Comparison of ENCODE assay signal across 27 cellular contexts in genomic region chr9:97759611-97760288, GRCh38.
DNase-seq lines count a peak whose midpoint lies in the region; ATAC-seq and TF ChIP-seq lines count a peak whose summit lies in the region.
"Had no signal": no experiment of that assay in that cellular context is flagged by ENCODE, and none has a peak within 500 bp of the region (broad histone marks: within the 10 kb centered on the region; RNA-seq: fewer than 3 reads in every experiment).

No MANE protein-coding gene starts in this region.

- no peaks in the 10 kb centered on the region for H4K20me1 ChIP-seq in mammary epithelial cell (ENCODE audit: insufficient read depth, low read length)

- no peak overlapping the region for H3K27ac Mint-ChIP-seq in osteocyte (ENCODE audit: unreplicated experiment)
- H3K27ac Mint-ChIP-seq: activated CD4-positive, alpha-beta T cell treated with anti-CD3 and anti-CD28 coated beads for 36 hours; CD14-positive monocyte; naive B cell had no signal

- no peak overlapping the region for H3K27ac ChIP-seq in mammary epithelial cell (ENCODE audit: insufficient read depth, low read depth, low read length)
- H3K27ac ChIP-seq: brain microvascular endothelial cell, foreskin keratinocyte had no signal

- H3K4me3 ChIP-seq in MG63 = no peak overlapping the region
- no peak overlapping the region for H3K4me3 ChIP-seq in mammary epithelial cell (replicated peaks in 1 of 3; ENCODE audit: insufficient read depth in 1 of 3, low read depth in 2 of 3, low read length in 3 of 3)

- H3K27me3 ChIP-seq in MG63 (no peaks in the 10 kb centered on the region), mammary epithelial cell (ENCODE audit: insufficient read depth, low read length) (no peaks in the 10 kb centered on the region)

- H3K4me2 ChIP-seq in mammary epithelial cell (ENCODE audit: insufficient read depth, low read depth, low read length) = no peak overlapping the region

- BruUV-seq in mammary epithelial cell (replicated peaks; lab: Mats Ljungman, UMichigan) = no TSS peak

- 42% methylated on average over 5 of the region's 5 CpGs for WGBS in mammary epithelial cell (ENCODE audit: low coverage, missing lambda C conversion rate)

- H3K4me1 ChIP-seq in mammary epithelial cell (ENCODE audit: insufficient read depth, low read length) = no peaks in the 10 kb centered on the region
- H3K4me1 ChIP-seq: foreskin keratinocyte had no signal

- no peak overlapping the region for H2AFZ ChIP-seq in mammary epithelial cell (ENCODE audit: low read depth, low read length)

- intact Hi-C loops in mammary epithelial cell (cut with micrococcal nuclease) = no loop called here

- H3K36me3 ChIP-seq in MG63 = no peaks in the 10 kb centered on the region
- no peaks in the 10 kb centered on the region for H3K36me3 ChIP-seq in mammary epithelial cell (ENCODE audit: insufficient read depth, low read length)
- H3K36me3 ChIP-seq: brain microvascular endothelial cell had no signal

- TF ChIP-seq CTCF in osteocyte (IDR thresholded peaks at IDR 0.05) (no peak), mammary epithelial cell (conservative IDR thresholded peaks at IDR 0.05 in 1 of 2, IDR thresholded peaks at IDR 0.05 in 1 of 2; ENCODE audit: extremely low read depth in 1 of 2, insufficient read depth in 1 of 2, low read depth in 1 of 2, low read length in 2 of 2) (no peak)

- H3K4me3 Mint-ChIP-seq in osteocyte (ENCODE audit: unreplicated experiment) = no peak overlapping the region
- H3K4me3 Mint-ChIP-seq: activated CD4-positive, alpha-beta T cell treated with anti-CD3 and anti-CD28 coated beads for 36 hours; CD14-positive monocyte; naive B cell had no signal

- H3K4me1 Mint-ChIP-seq in osteocyte (ENCODE audit: unreplicated experiment) = no peaks in the 10 kb centered on the region
- H3K4me1 Mint-ChIP-seq: activated CD4-positive, alpha-beta T cell treated with anti-CD3 and anti-CD28 coated beads for 36 hours; CD14-positive monocyte; naive B cell had no signal

- no peak overlapping the region for H3K9ac ChIP-seq in mammary epithelial cell (ENCODE audit: insufficient read depth, low read length)

- in situ Hi-C loops in mammary epithelial cell (cut with MboI; ENCODE audit: low sequenced_read_pairs in 2 of 2) = no loop called here

- CTCF ChIA-PET in mammary epithelial cell (lab: Charles Lee; ENCODE audit: low non-redundant PET) = no interaction called here

- DNase-seq in AG20443 (ENCODE audit: low spot score) (peak; percentile 58), MG63 (peak; percentile 34), inferior parietal cortex (ENCODE audit: extremely low spot score) (peak; percentile 9), osteocyte (ENCODE audit: extremely low spot score, unreplicated experiment) (peak; percentile 60), NCI-H226 (no peak), NCI-H2196 (lab: John Stamatoyannopoulos, UW; ENCODE audit: unreplicated experiment) (no peak), mammary epithelial cell (no peak)
- DNase-seq: ACHN; activated CD4-positive, alpha-beta T cell treated with anti-CD3 and anti-CD28 coated beads for 36 hours; activated effector memory CD4-positive, alpha-beta T cell treated with anti-CD3 and anti-CD28 coated beads, Interleukin-2, amount 50 U/mL, for 16 hours; brain microvascular endothelial cell; effector memory CD4-positive, alpha-beta T cell; erythroblast; foreskin keratinocyte; GOT3; Karpas-422; naive B cell; NCI-H1092; NCI-H187 treated with DMSO at 0.1 percent for 48 hours; NCI-H345; NCI-H82; RPMI8226; stimulated activated naive CD8-positive, alpha-beta T cell treated with anti-CD3 and anti-CD28 coated beads, Interleukin-15, Interleukin-2, amounts not matched to agents 100 U/mL and 50 U/mL, for 24 hours; T-helper 2 cell had no signal

- ATAC-seq in HG03095 (IDR thresholded peaks at IDR 0.05; ENCODE audit: unreplicated experiment) = no peak
- ATAC-seq: activated CD4-positive, alpha-beta T cell treated with anti-CD3 and anti-CD28 coated beads for 36 hours; foreskin keratinocyte; SK-N-SH treated with all-trans-retinoic acid at 6 μM for 48 hours; stimulated activated naive CD8-positive, alpha-beta T cell treated with anti-CD3 and anti-CD28 coated beads, Interleukin-15, Interleukin-2, amounts not matched to agents 100 U/mL and 50 U/mL, for 24 hours had no signal

- no peaks in the 10 kb centered on the region; the same call in 1 of the 2 replicates for H3K9me3 ChIP-seq in MG63
- no peaks in the 10 kb centered on the region for H3K9me3 ChIP-seq in mammary epithelial cell (replicated peaks; ENCODE audit: insufficient read depth, low read length)

- dilution Hi-C loops in mammary epithelial cell (cut with HindIII; ENCODE audit: low sequenced_read_pairs) = no loop called here

- no peaks in the 10 kb centered on the region for H3K79me2 ChIP-seq in mammary epithelial cell (ENCODE audit: insufficient read depth, low read length)

- H3K36me3 Mint-ChIP-seq in osteocyte (ENCODE audit: unreplicated experiment) = no peaks in the 10 kb centered on the region
- H3K36me3 Mint-ChIP-seq: CD14-positive monocyte had no signal

- H3K27me3 Mint-ChIP-seq in osteocyte (ENCODE audit: unreplicated experiment) = peaks cover 38% of the 10 kb centered on the region

- H3K9me3 Mint-ChIP-seq in osteocyte (ENCODE audit: unreplicated experiment) = no peaks in the 10 kb centered on the region

Comparison
In these comparisons a context has a peak if more than half of its experiments do, and no peak if none do; other contexts are left out.
1. DNase-seq: peak in AG20443 (single experiment), MG63 (single experiment), inferior parietal cortex (single experiment) and osteocyte (single experiment); none in NCI-H226 (single experiment), NCI-H2196 (single experiment) and mammary epithelial cell (single experiment).